17 cellular contexts compared by ENCODE assay signal in genomic region chr3:193637831-193638230, GRCh38. TPM values are rescaled to one million over a fixed set of nuclear protein-coding genes. Genes with fewer than 3 reads are reported as not detected.
DNase-seq lines count a peak whose midpoint lies in the region; ATAC-seq, FAIRE-seq and TF ChIP-seq lines count a peak whose summit lies in the region.
"Had no signal": no experiment of that assay in that cellular context is flagged by ENCODE, and none has a peak within 500 bp of the region (broad histone marks: within the 10 kb centered on the region; RNA-seq: fewer than 3 reads in every experiment).

No MANE protein-coding gene starts in this region.

- DNase-seq in D721Med (ENCODE audit: insufficient read length, low spot score), result no peak
- DNase-seq in NB4 (ENCODE audit: low read depth), result peak; percentile 17
- peak; percentile 2 for DNase-seq in epithelial cell of esophagus (ENCODE audit: low read depth)
- peak; percentile 32 for DNase-seq in skeletal muscle cell (ENCODE audit: low read depth)
- DNase-seq in colonic mucosa, result no peak
- DNase-seq in heart left ventricle, result no peak
- no peak for DNase-seq in activated T-cell treated with anti-CD3 and anti-CD28 coated beads, Interleukin-2, amount 50 U/mL, for 48 hours
- DNase-seq: C1 segment of cervical spinal cord; Calu3; CD4-positive, alpha-beta T cell; DMS79; EL; GOT3 had no signal

- no peak overlapping the region for H3K27ac ChIP-seq in colonic mucosa
- no peak overlapping the region for H3K27ac ChIP-seq in heart left ventricle
- H3K27ac ChIP-seq: HL-60 had no signal

- ATAC-seq in heart left ventricle, result no peak

- no peak for TF ChIP-seq POLR2A in NB4 (IDR thresholded peaks at IDR 0.05; ENCODE audit: extremely low read depth, insufficient read length)
- TF ChIP-seq POLR2A in heart left ventricle (IDR thresholded peaks at IDR 0.05), result no peak

- TF ChIP-seq CTCF in D721Med (IDR thresholded peaks at IDR 0.05; ENCODE audit: insufficient read depth, missing control alignments) (no peak), NB4 (IDR thresholded peaks at IDR 0.05; ENCODE audit: low read depth, low read length) (no peak), epithelial cell of esophagus (IDR thresholded peaks at IDR 0.05; ENCODE audit: insufficient read depth, low read depth, low read length, missing control alignments) (no peak), colonic mucosa (IDR thresholded peaks at IDR 0.05) (no peak), heart left ventricle (IDR thresholded peaks at IDR 0.05) (no peak)

- FAIRE-seq in D721Med (lab: Jason Lieb, UNC), result peak; percentile 35
- FAIRE-seq: GM12891, GM19239 had no signal

- no peaks in the 10 kb centered on the region for H3K9me3 ChIP-seq in colonic mucosa
- H3K9me3 ChIP-seq in heart left ventricle, result no peaks in the 10 kb centered on the region
- H3K9me3 ChIP-seq: HAP-1 had no signal

- intact Hi-C loops in colonic mucosa (cut with DNase I), result no loop called here
- intact Hi-C loops in heart left ventricle (cut with DNase I), result no loop called here

- no peaks in the 10 kb centered on the region for H3K27me3 ChIP-seq in colonic mucosa
- no peaks in the 10 kb centered on the region for H3K27me3 ChIP-seq in heart left ventricle

- H3K4me3 ChIP-seq in NB4 (ENCODE audit: low read depth, low read length), result no peak overlapping the region
- no peak overlapping the region for H3K4me3 ChIP-seq in epithelial cell of esophagus (ENCODE audit: low read length)
- H3K4me3 ChIP-seq in skeletal muscle cell (ENCODE audit: low read depth, low read length), result no peak overlapping the region
- H3K4me3 ChIP-seq in colonic mucosa, result no peak overlapping the region
- H3K4me3 ChIP-seq in heart left ventricle, result no peak overlapping the region
- H3K4me3 ChIP-seq: HAP-1 had no signal

- H3K9ac ChIP-seq in colonic mucosa (ENCODE audit: low read depth in 2 of 2, low read length in 2 of 2), result no peak overlapping the region

- peaks cover 7% of the 10 kb centered on the region for H3K36me3 ChIP-seq in colonic mucosa
- H3K36me3 ChIP-seq in heart left ventricle, result peaks cover 0 to 86% (median 78%) of the 10 kb centered on the region in 9 donors

- 92 to 96% (median 93%) methylated on average over 3 of the region's 3 CpGs for WGBS in heart left ventricle, 4 donors

- H3K4me1 ChIP-seq in colonic mucosa (no peaks in the 10 kb centered on the region), heart left ventricle (peaks cover 0 to 6% (median 0%) of the 10 kb centered on the region in 12 donors)
- H3K4me1 ChIP-seq: HAP-1 had no signal

RNA-seq across cellular contexts. Expression of gene OPA1, which starts 44.8 kb away (rescaled TPM):
- total RNA-seq in colonic mucosa (10 to 100 TPM; 76.9 to 93.0 TPM), heart left ventricle (100 to 1,000 TPM in 7 of 9 donors, 10 to 100 TPM in 2; 76.7 to 215 (median 107) TPM)
- polyA plus RNA-seq in heart left ventricle, result 10 to 100 TPM; 23.0 to 47.9 TPM

Comparison
In these comparisons a context has a peak if more than half of its experiments do, and no peak if none do; other contexts are left out.
1. DNase-seq: peak in NB4 (single experiment), epithelial cell of esophagus (single experiment) and skeletal muscle cell (single experiment); none in D721Med (single experiment), colonic mucosa (single experiment), heart left ventricle (0 of 5) and activated T-cell treated with anti-CD3 and anti-CD28 coated beads, Interleukin-2, amount 50 U/mL, for 48 hours (0 of 2).